ENCODE assay signal across 29 cellular contexts in genomic region chr10:5557040-5557721, GRCh38. TPM values are rescaled to one million over a fixed set of nuclear protein-coding genes. Genes with fewer than 3 reads are reported as not detected.
DNase-seq lines count a peak whose midpoint lies in the region; ATAC-seq, FAIRE-seq and TF ChIP-seq lines count a peak whose summit lies in the region.
"Had no signal": no experiment of that assay in that cellular context is flagged by ENCODE, and none has a peak within 500 bp of the region (broad histone marks: within the 10 kb centered on the region; RNA-seq: fewer than 3 reads in every experiment).

No MANE protein-coding gene starts in this region.

- TF ChIP-seq CTCF in Caco-2 (IDR thresholded peaks at IDR 0.05; ENCODE audit: insufficient read depth in 1 of 2, low read depth in 1 of 2, low read length in 1 of 2, severe bottlenecking in 1 of 2, unreplicated experiment in 1 of 2), result no peak
- no peak for TF ChIP-seq CTCF in K562 (IDR thresholded peaks at IDR 0.05 in 2 of 3, conservative IDR thresholded peaks at IDR 0.05 in 1 of 3; ENCODE audit: insufficient read depth in 2 of 3, low read depth in 1 of 3, low read length in 3 of 3)
- no peak for TF ChIP-seq CTCF in spleen (IDR thresholded peaks at IDR 0.05 in 8 of 11, conservative IDR thresholded peaks at IDR 0.05 in 3 of 11)
- TF ChIP-seq CTCF in SK-N-SH (IDR thresholded peaks at IDR 0.05), result no peak

- ATAC-seq in K562 (no peak), HG02623 (IDR thresholded peaks at IDR 0.05; ENCODE audit: unreplicated experiment) (no peak), HG02763 (IDR thresholded peaks at IDR 0.05; ENCODE audit: unreplicated experiment) (no peak)
- ATAC-seq: activated naive CD4-positive, alpha-beta T cell treated with anti-CD3 and anti-CD28 coated beads, Interleukin-2, amount 50 U/mL, for 72 hours had no signal

- no peak for FAIRE-seq in K562 (lab: Jason Lieb, UNC)
- FAIRE-seq: G401.6, urothelium cell line had no signal

- H3K14ac ChIP-seq in mesenchymal stem cell (ENCODE audit: low read length in 2 of 2), result no peak overlapping the region

- H4K20me1 ChIP-seq in K562 (replicated peaks; ENCODE audit: control insufficient read depth, insufficient read depth, low read length) (no peaks in the 10 kb centered on the region), SK-N-SH (ENCODE audit: insufficient read depth) (no peaks in the 10 kb centered on the region)

- H4K8ac ChIP-seq in mesenchymal stem cell (ENCODE audit: low read length), result peak overlapping the region; percentile 38

- H3K9ac ChIP-seq in K562 (ENCODE audit: insufficient read depth in 1 of 2, low read depth in 2 of 2, low read length in 2 of 2) (peak overlapping the region in 1 of 2 experiments; percentile 31; a peak in 1 of 4 replicates), mesenchymal stem cell (ENCODE audit: low read length) (no peak overlapping the region), SK-N-SH (no peak overlapping the region)
- H3K9ac ChIP-seq: GM23248, parathyroid adenoma had no signal

- no peaks in the 10 kb centered on the region for H3K27me3 Mint-ChIP-seq in Caco-2 (ENCODE audit: insufficient read depth, unreplicated experiment)

- TF ChIP-seq RAD21 in K562 (CRISPR knock-in tag; conservative IDR thresholded peaks at IDR 0.05 in 1 of 2, IDR thresholded peaks at IDR 0.05 in 1 of 2) (no peak), SK-N-SH (IDR thresholded peaks at IDR 0.05; ENCODE audit: low read length) (no peak)

- no peak overlapping the region for H2BK5ac ChIP-seq in mesenchymal stem cell (ENCODE audit: low read depth, low read length, poor library complexity, severe bottlenecking)

- 83% methylated on average over 19 of the region's 19 CpGs for WGBS in K562 (ENCODE audit: insufficient coverage, low coverage, missing lambda C conversion rate)
- WGBS in mesenchymal stem cell, result 94% methylated on average over 19 of the region's 19 CpGs
- 86 to 95% (median 89%) methylated on average over 19 of the region's 19 CpGs for WGBS in spleen, 5 donors
- 94% methylated on average over 19 of the region's 19 CpGs for WGBS in SK-N-SH (ENCODE audit: low lambda C conversion rate)

- H3K27ac ChIP-seq in K562 (ENCODE audit: extremely low read depth, low read depth, low read length) (no peak overlapping the region), mesenchymal stem cell (ENCODE audit: low read length, poor library complexity, severe bottlenecking) (no peak overlapping the region), spleen (no peak overlapping the region), SK-N-SH (ENCODE audit: low read depth in 2 of 2, low read length in 1 of 2) (no peak overlapping the region)
- H3K27ac ChIP-seq: GM23248, hepatocyte, left ventricle myocardium inferior, parathyroid adenoma, Peyer's patch, SJSA1 had no signal

- H3K9me3 ChIP-seq in Caco-2 (no peaks in the 10 kb centered on the region), K562 (replicated peaks; ENCODE audit: control insufficient read depth, insufficient read depth, low read depth, low read length) (no peaks in the 10 kb centered on the region), mesenchymal stem cell (ENCODE audit: control insufficient read depth, low read length) (no peaks in the 10 kb centered on the region), spleen (no peaks in the 10 kb centered on the region), SK-N-SH (no peaks in the 10 kb centered on the region)
- H3K9me3 ChIP-seq: left ventricle myocardium inferior, MG63, Peyer's patch, SJSA1 had no signal

- BruUV-seq in Caco-2 (replicated peaks; lab: Mats Ljungman, UMichigan), result no TSS peak
- no TSS peak for BruUV-seq in K562 (replicated peaks; lab: Mats Ljungman, UMichigan)

- H3K9me3 Mint-ChIP-seq in Caco-2 (ENCODE audit: unreplicated experiment), result no peaks in the 10 kb centered on the region
- H3K9me3 Mint-ChIP-seq: activated naive CD4-positive, alpha-beta T cell treated with anti-CD3 and anti-CD28 coated beads, Interleukin-2, amount 50 U/mL, for 72 hours; immature natural killer cell; natural killer cell had no signal

- H2AFZ ChIP-seq in K562 (ENCODE audit: low read depth, low read length) (no peak overlapping the region), mesenchymal stem cell (ENCODE audit: low read depth, low read length) (no peak overlapping the region), SK-N-SH (ENCODE audit: low read depth) (no peak overlapping the region)
- H2AFZ ChIP-seq: GM23248, hepatocyte, parathyroid adenoma had no signal

- no peak overlapping the region for H2BK120ac ChIP-seq in mesenchymal stem cell (ENCODE audit: low read depth, low read length)

- H3K27ac Mint-ChIP-seq in Caco-2 (ENCODE audit: unreplicated experiment), result peak overlapping the region; percentile 33
- H3K27ac Mint-ChIP-seq: activated naive CD4-positive, alpha-beta T cell treated with anti-CD3 and anti-CD28 coated beads, Interleukin-2, amount 50 U/mL, for 72 hours; immature natural killer cell; natural killer cell had no signal

- TF ChIP-seq POLR2A in K562 (conservative IDR thresholded peaks at IDR 0.05) (no peak), spleen (IDR thresholded peaks at IDR 0.05) (no peak)

- peaks cover 7% of the 10 kb centered on the region for H3F3A ChIP-seq in SK-N-SH (replicated peaks; ENCODE audit: insufficient read depth)

- POLR2A ChIA-PET in Caco-2 (lab: Charles Lee), result no interaction called here
- POLR2A ChIA-PET in K562 (lab: Yijun Ruan, JAX), result interaction anchor here (2.1 kb wide), 1 partner anchor 8 kb away, joined by 8 read pairs; no protein-coding TSS in a partner anchor
- POLR2A ChIA-PET in SK-N-SH (lab: Yijun Ruan, JAX), result no interaction called here

- H3K79me2 ChIP-seq in K562 (ENCODE audit: control insufficient read depth, insufficient read depth, low read length) (no peaks in the 10 kb centered on the region), SK-N-SH (ENCODE audit: insufficient read depth) (no peaks in the 10 kb centered on the region)
- H3K79me2 ChIP-seq: hepatocyte, parathyroid adenoma had no signal

- peak overlapping the region; percentile 29 for H2AK5ac ChIP-seq in mesenchymal stem cell (ENCODE audit: low read length, severe bottlenecking)

- TF ChIP-seq EP300 in K562 (IDR thresholded peaks at IDR 0.05; ENCODE audit: low read length) (no peak), SK-N-SH (IDR thresholded peaks at IDR 0.05; ENCODE audit: borderline replicate concordance in 1 of 2, low read depth in 1 of 2, low read length in 1 of 2) (no peak)

- no peaks in the 10 kb centered on the region for H3K79me1 ChIP-seq in mesenchymal stem cell (replicated peaks; ENCODE audit: low read length, poor library complexity, severe bottlenecking)

- no peaks in the 10 kb centered on the region for H3K9me2 ChIP-seq in SK-N-SH

- no peak overlapping the region for H4K91ac ChIP-seq in mesenchymal stem cell (ENCODE audit: low read length)

- no peaks in the 10 kb centered on the region for H3K36me3 Mint-ChIP-seq in Caco-2 (ENCODE audit: insufficient read depth, unreplicated experiment)
- H3K36me3 Mint-ChIP-seq: activated naive CD4-positive, alpha-beta T cell treated with anti-CD3 and anti-CD28 coated beads, Interleukin-2, amount 50 U/mL, for 72 hours; immature natural killer cell; natural killer cell had no signal

- no peak overlapping the region for H2BK12ac ChIP-seq in mesenchymal stem cell (ENCODE audit: low read length in 2 of 2)

- no peak overlapping the region for H3K23ac ChIP-seq in mesenchymal stem cell (ENCODE audit: low read length in 2 of 2)

- no peak overlapping the region for H3K4me3 Mint-ChIP-seq in Caco-2 (ENCODE audit: unreplicated experiment)
- H3K4me3 Mint-ChIP-seq: immature natural killer cell, natural killer cell had no signal

- H3K18ac ChIP-seq in mesenchymal stem cell (ENCODE audit: low read depth in 1 of 2, low read length in 2 of 2), result no peak overlapping the region

- peaks cover 22% of the 10 kb centered on the region for H3K4me1 Mint-ChIP-seq in Caco-2 (ENCODE audit: low read depth, unreplicated experiment)

- H3K4me1 ChIP-seq in Caco-2, result peaks cover 28% of the 10 kb centered on the region
- peaks cover 40 to 52% of the 10 kb centered on the region in 2 experiments for H3K4me1 ChIP-seq in K562 (replicated peaks in 1 of 2; ENCODE audit: control insufficient read depth in 2 of 2, insufficient read depth in 2 of 2, low read length in 2 of 2)
- peaks cover 41% of the 10 kb centered on the region for H3K4me1 ChIP-seq in mesenchymal stem cell (ENCODE audit: control insufficient read depth, insufficient read depth, low read depth, low read length)
- peaks cover 0 to 4% (median 0%) of the 10 kb centered on the region in 6 donors for H3K4me1 ChIP-seq in spleen
- peaks cover 5 to 18% of the 10 kb centered on the region in 2 experiments; a peak in 2 of 4 replicates for H3K4me1 ChIP-seq in SK-N-SH (ENCODE audit: control insufficient read depth in 1 of 2, insufficient read depth in 2 of 2, low read depth in 1 of 2, low read length in 1 of 2)
- H3K4me1 ChIP-seq: left ventricle myocardium inferior, parathyroid adenoma had no signal

- H3K9me1 ChIP-seq in K562 (ENCODE audit: control insufficient read depth, insufficient read depth, low read length), result no peaks in the 10 kb centered on the region

- in situ Hi-C loops in K562 (cut with MboI), result no loop called here

- no peak overlapping the region for H3K4me2 ChIP-seq in K562 (ENCODE audit: insufficient read depth, low read length)
- no peak overlapping the region for H3K4me2 ChIP-seq in mesenchymal stem cell (ENCODE audit: low read length, poor library complexity, severe bottlenecking)
- H3K4me2 ChIP-seq in SK-N-SH, result no peak overlapping the region
- H3K4me2 ChIP-seq: hepatocyte had no signal

- DNase-seq in Caco-2 (peak in 1 of 2 experiments; percentile 30), K562 (ENCODE audit: extremely low read depth in 1 of 4, low spot score in 3 of 4) (no peak), mesenchymal stem cell (no peak), spleen (peak; percentile 62), SK-N-SH (no peak), hypothalamus (lab: John Stamatoyannopoulos, UW) (no peak)
- DNase-seq: ACHN; activated CD4-positive, alpha-beta T cell treated with anti-CD3 and anti-CD28 coated beads for 4 hours; DMS53; GM23248; immature natural killer cell; KBM-7; left ventricle myocardium inferior; MG63; natural killer cell; NCI-H1436 treated with DMSO at 0.1 percent for 48 hours; NCI-H510A; T-helper 1 cell had no signal

- H3K36me3 ChIP-seq in Caco-2 (ENCODE audit: control insufficient read depth, insufficient read depth, low read length) (no peaks in the 10 kb centered on the region), K562 (ENCODE audit: control insufficient read depth, insufficient read depth, low read length) (no peaks in the 10 kb centered on the region), mesenchymal stem cell (ENCODE audit: control insufficient read depth in 1 of 2, insufficient read depth in 2 of 2, low read depth in 1 of 2, low read length in 2 of 2) (no peaks in the 10 kb centered on the region), spleen (no peaks in the 10 kb centered on the region), SK-N-SH (replicated peaks in 1 of 2; ENCODE audit: control insufficient read depth in 1 of 2, insufficient read depth in 2 of 2, low read length in 1 of 2) (no peaks in the 10 kb centered on the region)
- H3K36me3 ChIP-seq: left ventricle myocardium inferior, MG63, Peyer's patch, SJSA1 had no signal

- intact Hi-C loops in Caco-2 (cut with micrococcal nuclease; ENCODE audit: unreplicated experiment), result no loop called here
- intact Hi-C loops in K562 (cut with micrococcal nuclease), result no loop called here
- intact Hi-C loops in spleen (cut with DNase I; ENCODE audit: low total_unique reads), result no loop called here

- CTCF ChIA-PET in Caco-2 (lab: Charles Lee) (interaction anchor here (2.6 kb wide), 1 partner anchor 66 kb away, joined by 8 read pairs; no protein-coding TSS in a partner anchor), K562 (lab: Yijun Ruan, JAX; ENCODE audit: low intra/inter-chr PET ratio) (no interaction called here), SK-N-SH (lab: Yijun Ruan, JAX) (interaction anchor here (1.1 to 1.2 kb wide), 2 partner anchors 9 to 25 kb away, joined by 3 to 5 read pairs; no protein-coding TSS in a partner anchor)

- H2BK15ac ChIP-seq in mesenchymal stem cell (ENCODE audit: low read depth, poor library complexity, severe bottlenecking), result no peak overlapping the region

- no peak overlapping the region for H3K4ac ChIP-seq in mesenchymal stem cell (ENCODE audit: low read depth in 1 of 2, low read length in 2 of 2)

- H3K27me3 ChIP-seq in Caco-2 (replicated peaks; ENCODE audit: control insufficient read depth, insufficient read depth, low read length) (no peaks in the 10 kb centered on the region), K562 (ENCODE audit: control insufficient read depth in 2 of 2, insufficient read depth in 2 of 2, low read length in 2 of 2) (no peaks in the 10 kb centered on the region), mesenchymal stem cell (ENCODE audit: control insufficient read depth in 1 of 2, insufficient read depth in 1 of 2, low read length in 2 of 2) (no peaks in the 10 kb centered on the region), spleen (replicated peaks in 1 of 7) (peaks cover 0 to 16% (median 0%) of the 10 kb centered on the region in 7 donors), SK-N-SH (ENCODE audit: insufficient read depth) (no peaks in the 10 kb centered on the region)
- H3K27me3 ChIP-seq: hepatocyte, MG63, Peyer's patch, SJSA1 had no signal

- H3K4me3 ChIP-seq in Caco-2 (ENCODE audit: low read depth, low read length) (no peak overlapping the region), K562 (no peak overlapping the region), mesenchymal stem cell (ENCODE audit: insufficient read depth in 1 of 2, low read depth in 1 of 2, low read length in 2 of 2) (no peak overlapping the region), spleen (no peak overlapping the region), SK-N-SH (ENCODE audit: low read depth in 2 of 2, low read length in 1 of 2) (no peak overlapping the region)
- H3K4me3 ChIP-seq: GM23248, hepatocyte, left ventricle myocardium inferior, MG63, Peyer's patch, SJSA1 had no signal

RNA-seq across cellular contexts. Expression of gene CALML3, which starts 32.4 kb away (rescaled TPM):
- 0.18 TPM in 1 of 2 replicates, not detected in the other for total RNA-seq in Caco-2 (2022)
- not detected in 2 replicates for total RNA-seq in K562 (2011; cell fraction: chromatin; rRNA removed; ENCODE audit: low replicate concordance)
- total RNA-seq in K562 (2011; cell fraction: nucleolus; rRNA removed), result not detected in 2 replicates
- total RNA-seq in K562 (2011; cell fraction: nucleoplasm; rRNA removed), result not detected in 2 replicates
- total RNA-seq in K562 (2014; rRNA removed), result not detected in 2 replicates
- total RNA-seq in K562 (2014; rRNA removed; fragmentation: Illumina TruSeq; extraction: Trizol), result not detected in 2 replicates
- total RNA-seq in K562 (2015; rRNA removed; fragmentation: Illumina TruSeq; extraction: Trizol), result not detected in 2 replicates
- not detected in 2 replicates for total RNA-seq in K562 (2021)
- not detected in 2 replicates for polyA plus RNA-seq in K562 (2011; rRNA removed)
- polyA plus RNA-seq in K562 (2011; cell fraction: cytosol; rRNA removed), result not detected in 2 replicates
- polyA plus RNA-seq in K562 (2011; cell fraction: nucleus; rRNA removed), result not detected in 2 replicates
- not detected in 2 replicates for polyA plus RNA-seq in K562 (2012)
- polyA plus RNA-seq in K562 (2014; fragmentation: Illumina TruSeq; extraction: Trizol), result not detected in 2 replicates
- not detected for polyA plus RNA-seq in K562 (2014; fragmentation: Nextera tagmentation; extraction: Ambion mirVana)
- polyA plus RNA-seq in K562 (2014; rRNA removed), result not detected in 2 replicates
- polyA minus RNA-seq in K562 (2011; rRNA and poly(A)+ RNA removed), result not detected in 2 replicates
- not detected in 2 replicates for polyA minus RNA-seq in K562 (2011; cell fraction: cytosol; rRNA and poly(A)+ RNA removed)
- polyA minus RNA-seq in K562 (2011; cell fraction: nucleus; rRNA and poly(A)+ RNA removed), result not detected in 2 replicates
- polyA plus RNA-seq in mesenchymal stem cell (2013, experiment 1 of 2), result not detected
- polyA plus RNA-seq in mesenchymal stem cell (2013, experiment 2 of 2), result not detected
- not detected for total RNA-seq in spleen
- polyA plus RNA-seq in spleen, result under 1 TPM in 1 of 3 donors, not detected in 2; 0.10 TPM
- not detected in 2 replicates for polyA plus RNA-seq in SK-N-SH (2012; rRNA removed)
- polyA plus RNA-seq in SK-N-SH (2012; cell fraction: cytosol; rRNA removed), result not detected in 2 replicates
- not detected in 2 replicates for polyA plus RNA-seq in SK-N-SH (2012; cell fraction: nucleus; rRNA removed)
- total RNA-seq: activated naive CD4-positive, alpha-beta T cell treated with anti-CD3 and anti-CD28 coated beads, Interleukin-2, amount 50 U/mL, for 72 hours; GM23248; hepatocyte; HT-29; left ventricle myocardium inferior; natural killer cell; Peyer's patch; SJSA1 had no signal
- polyA plus RNA-seq: BJ, GM23248, hepatocyte, immature natural killer cell had no signal

RNA-seq across cellular contexts. Expression of gene CALML5, which starts 57.8 kb away (rescaled TPM):
- not detected in 2 replicates for total RNA-seq in Caco-2 (2022)
- not detected in 2 replicates for total RNA-seq in K562 (2011; cell fraction: chromatin; rRNA removed; ENCODE audit: low replicate concordance)
- not detected in 2 replicates for total RNA-seq in K562 (2011; cell fraction: nucleolus; rRNA removed)
- total RNA-seq in K562 (2011; cell fraction: nucleoplasm; rRNA removed), result not detected in 2 replicates
- total RNA-seq in K562 (2014; rRNA removed), result not detected in 2 replicates
- total RNA-seq in K562 (2014; rRNA removed; fragmentation: Illumina TruSeq; extraction: Trizol), result not detected in 2 replicates
- total RNA-seq in K562 (2015; rRNA removed; fragmentation: Illumina TruSeq; extraction: Trizol), result not detected in 2 replicates
- not detected in 2 replicates for total RNA-seq in K562 (2021)
- polyA plus RNA-seq in K562 (2011; rRNA removed), result not detected in 2 replicates
- not detected in 2 replicates for polyA plus RNA-seq in K562 (2011; cell fraction: cytosol; rRNA removed)
- polyA plus RNA-seq in K562 (2011; cell fraction: nucleus; rRNA removed), result not detected in 2 replicates
- not detected in 2 replicates for polyA plus RNA-seq in K562 (2012)
- polyA plus RNA-seq in K562 (2014; fragmentation: Illumina TruSeq; extraction: Trizol), result not detected in 2 replicates
- polyA plus RNA-seq in K562 (2014; fragmentation: Nextera tagmentation; extraction: Ambion mirVana), result not detected
- not detected in 2 replicates for polyA plus RNA-seq in K562 (2014; rRNA removed)
- not detected in 2 replicates for polyA minus RNA-seq in K562 (2011; rRNA and poly(A)+ RNA removed)
- polyA minus RNA-seq in K562 (2011; cell fraction: cytosol; rRNA and poly(A)+ RNA removed), result not detected in 2 replicates
- not detected in 2 replicates for polyA minus RNA-seq in K562 (2011; cell fraction: nucleus; rRNA and poly(A)+ RNA removed)
- not detected for polyA plus RNA-seq in mesenchymal stem cell (2013, experiment 1 of 2)
- polyA plus RNA-seq in mesenchymal stem cell (2013, experiment 2 of 2), result not detected
- total RNA-seq in spleen, result not detected
- polyA plus RNA-seq in spleen, result under 1 TPM in 1 of 3 donors, not detected in 2; 0.13 TPM
- polyA plus RNA-seq in SK-N-SH (2012; rRNA removed), result not detected in 2 replicates
- not detected in 2 replicates for polyA plus RNA-seq in SK-N-SH (2012; cell fraction: cytosol; rRNA removed)
- polyA plus RNA-seq in SK-N-SH (2012; cell fraction: nucleus; rRNA removed), result not detected in 2 replicates
- total RNA-seq: activated naive CD4-positive, alpha-beta T cell treated with anti-CD3 and anti-CD28 coated beads, Interleukin-2, amount 50 U/mL, for 72 hours; GM23248; hepatocyte; left ventricle myocardium inferior; natural killer cell; Peyer's patch; SJSA1 had no signal
- polyA plus RNA-seq: BJ, GM23248, hepatocyte, immature natural killer cell had no signal
